Comparison of ENCODE assay signal across 20 cellular contexts in the genomic region with DNA sequence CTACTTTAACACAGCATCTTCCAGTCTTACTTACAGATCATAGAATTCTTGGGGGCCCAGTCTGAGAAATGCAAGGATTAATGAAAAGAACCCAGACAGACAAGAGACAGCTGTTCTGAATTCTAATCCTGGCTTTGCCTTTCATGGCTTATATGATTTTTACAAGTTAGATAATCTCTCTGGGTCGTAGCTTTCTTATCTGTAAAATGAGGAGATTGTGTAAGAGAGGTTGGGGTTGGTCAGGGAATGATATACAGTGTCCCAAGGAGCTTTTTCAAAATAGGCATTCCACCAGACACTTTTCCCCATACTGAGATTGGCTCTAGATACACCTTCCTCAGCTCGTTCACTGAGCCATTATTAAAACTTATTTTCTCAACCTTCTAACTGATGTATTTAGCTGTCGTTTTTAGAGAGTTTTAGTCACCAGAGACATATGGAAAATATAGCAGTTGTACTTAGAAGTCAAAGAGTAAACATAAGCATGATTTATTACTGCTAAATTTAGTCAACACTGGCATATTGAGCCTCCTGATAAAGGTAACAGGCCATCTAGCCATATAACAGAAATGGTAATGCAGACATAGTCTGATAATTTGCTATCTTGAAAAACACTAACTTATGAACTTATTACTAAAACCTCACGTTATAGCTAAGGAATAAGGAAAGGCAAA.
"Had no signal": no experiment of that assay in that cellular context is flagged by ENCODE, and none has a peak within 500 bp of the region (broad histone marks: within the 10 kb centered on the region; RNA-seq: fewer than 3 reads in every experiment).

No MANE protein-coding gene starts in this region.

- H3K4me3 ChIP-seq: left ventricle myocardium inferior, sigmoid colon, spleen, thoracic aorta, upper lobe of left lung had no signal

- H3K27me3 ChIP-seq: sigmoid colon, spleen, upper lobe of left lung had no signal

- ATAC-seq: activated naive CD8-positive, alpha-beta T cell treated with anti-CD3 and anti-CD28 coated beads, Interleukin-2, amount 50 U/mL, for 24 hours; activated T-cell treated with anti-CD3 and anti-CD28 coated beads, Interleukin-2, amount 50 U/mL, for 72 hours; natural killer cell; T-cell; WTC11 had no signal

- H3K27ac ChIP-seq: epithelial cell of prostate, left ventricle myocardium inferior, sigmoid colon, spleen, thoracic aorta, upper lobe of left lung had no signal

- H3K36me3 ChIP-seq: left ventricle myocardium inferior, sigmoid colon, thoracic aorta, upper lobe of left lung had no signal

- H3K9me3 ChIP-seq: sigmoid colon, thoracic aorta, upper lobe of left lung had no signal

- DNase-seq: activated CD4-positive, alpha-beta T cell treated with anti-CD3 and anti-CD28 coated beads for 4 hours; activated CD4-positive, alpha-beta T cell treated with anti-CD3 and anti-CD28 coated beads, Interleukin-2, amount 50 U/mL, for 48 hours; activated CD8-positive, alpha-beta memory T cell treated with anti-CD3 and anti-CD28 coated beads, Interleukin-2, amount 50 U/mL, for 48 hours; activated effector memory CD4-positive, alpha-beta T cell treated with Interleukin-2 at 50 U/mL for 16 hours; activated naive CD4-positive, alpha-beta T cell treated with anti-CD3 and anti-CD28 coated beads, Interleukin-2, amount 10 ng/mL, durations not matched to agents 7 days and 5 days; activated naive CD8-positive, alpha-beta T cell treated with anti-CD3 and anti-CD28 coated beads, Interleukin-2, amount 50 U/mL, for 24 hours; activated T-cell treated with anti-CD3 and anti-CD28 coated beads, Interleukin-2, amount 50 U/mL, for 72 hours; foreskin melanocyte; hypothalamus; left ventricle myocardium inferior; natural killer cell; sigmoid colon; spleen; stimulated activated CD4-positive, alpha-beta T cell treated with anti-CD3 and anti-CD28 coated beads, Interleukin-4, amount 100 ng/mL, for 1 hour; stimulated activated naive CD4-positive, alpha-beta T cell; T-cell; upper lobe of left lung had no signal

- H3K4me1 ChIP-seq: left ventricle myocardium inferior, sigmoid colon, spleen, upper lobe of left lung had no signal
